In the genomic region with DNA sequence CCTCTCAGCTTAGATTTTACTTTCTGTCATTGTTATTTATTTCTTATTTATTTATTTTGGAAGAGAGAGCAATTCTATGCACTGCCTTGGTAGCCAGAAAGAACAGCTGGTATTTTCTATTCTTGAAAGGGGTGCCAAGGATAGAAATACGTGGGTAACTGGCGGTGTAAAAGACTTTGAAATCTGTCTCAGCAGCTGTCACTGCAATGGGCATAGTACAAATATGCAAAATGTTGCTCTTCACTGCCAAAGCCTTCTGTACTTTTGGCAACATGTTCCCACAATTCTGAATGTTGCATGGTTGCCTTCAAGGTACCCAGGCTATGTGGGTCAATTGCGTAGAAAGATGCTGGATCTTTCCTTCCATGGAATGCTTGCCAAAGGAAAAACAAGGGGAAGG, we compare ENCODE assay signal across 1 cellular context.
TF ChIP-seq lines count a peak whose summit lies in the region.

No MANE protein-coding gene starts in this region.

TF ChIP-seq in H1, 55 proteins besides CTCF, POLR2A, EP300 and RAD21 (continued from another document):
- TF ChIP-seq, protein P1, sequence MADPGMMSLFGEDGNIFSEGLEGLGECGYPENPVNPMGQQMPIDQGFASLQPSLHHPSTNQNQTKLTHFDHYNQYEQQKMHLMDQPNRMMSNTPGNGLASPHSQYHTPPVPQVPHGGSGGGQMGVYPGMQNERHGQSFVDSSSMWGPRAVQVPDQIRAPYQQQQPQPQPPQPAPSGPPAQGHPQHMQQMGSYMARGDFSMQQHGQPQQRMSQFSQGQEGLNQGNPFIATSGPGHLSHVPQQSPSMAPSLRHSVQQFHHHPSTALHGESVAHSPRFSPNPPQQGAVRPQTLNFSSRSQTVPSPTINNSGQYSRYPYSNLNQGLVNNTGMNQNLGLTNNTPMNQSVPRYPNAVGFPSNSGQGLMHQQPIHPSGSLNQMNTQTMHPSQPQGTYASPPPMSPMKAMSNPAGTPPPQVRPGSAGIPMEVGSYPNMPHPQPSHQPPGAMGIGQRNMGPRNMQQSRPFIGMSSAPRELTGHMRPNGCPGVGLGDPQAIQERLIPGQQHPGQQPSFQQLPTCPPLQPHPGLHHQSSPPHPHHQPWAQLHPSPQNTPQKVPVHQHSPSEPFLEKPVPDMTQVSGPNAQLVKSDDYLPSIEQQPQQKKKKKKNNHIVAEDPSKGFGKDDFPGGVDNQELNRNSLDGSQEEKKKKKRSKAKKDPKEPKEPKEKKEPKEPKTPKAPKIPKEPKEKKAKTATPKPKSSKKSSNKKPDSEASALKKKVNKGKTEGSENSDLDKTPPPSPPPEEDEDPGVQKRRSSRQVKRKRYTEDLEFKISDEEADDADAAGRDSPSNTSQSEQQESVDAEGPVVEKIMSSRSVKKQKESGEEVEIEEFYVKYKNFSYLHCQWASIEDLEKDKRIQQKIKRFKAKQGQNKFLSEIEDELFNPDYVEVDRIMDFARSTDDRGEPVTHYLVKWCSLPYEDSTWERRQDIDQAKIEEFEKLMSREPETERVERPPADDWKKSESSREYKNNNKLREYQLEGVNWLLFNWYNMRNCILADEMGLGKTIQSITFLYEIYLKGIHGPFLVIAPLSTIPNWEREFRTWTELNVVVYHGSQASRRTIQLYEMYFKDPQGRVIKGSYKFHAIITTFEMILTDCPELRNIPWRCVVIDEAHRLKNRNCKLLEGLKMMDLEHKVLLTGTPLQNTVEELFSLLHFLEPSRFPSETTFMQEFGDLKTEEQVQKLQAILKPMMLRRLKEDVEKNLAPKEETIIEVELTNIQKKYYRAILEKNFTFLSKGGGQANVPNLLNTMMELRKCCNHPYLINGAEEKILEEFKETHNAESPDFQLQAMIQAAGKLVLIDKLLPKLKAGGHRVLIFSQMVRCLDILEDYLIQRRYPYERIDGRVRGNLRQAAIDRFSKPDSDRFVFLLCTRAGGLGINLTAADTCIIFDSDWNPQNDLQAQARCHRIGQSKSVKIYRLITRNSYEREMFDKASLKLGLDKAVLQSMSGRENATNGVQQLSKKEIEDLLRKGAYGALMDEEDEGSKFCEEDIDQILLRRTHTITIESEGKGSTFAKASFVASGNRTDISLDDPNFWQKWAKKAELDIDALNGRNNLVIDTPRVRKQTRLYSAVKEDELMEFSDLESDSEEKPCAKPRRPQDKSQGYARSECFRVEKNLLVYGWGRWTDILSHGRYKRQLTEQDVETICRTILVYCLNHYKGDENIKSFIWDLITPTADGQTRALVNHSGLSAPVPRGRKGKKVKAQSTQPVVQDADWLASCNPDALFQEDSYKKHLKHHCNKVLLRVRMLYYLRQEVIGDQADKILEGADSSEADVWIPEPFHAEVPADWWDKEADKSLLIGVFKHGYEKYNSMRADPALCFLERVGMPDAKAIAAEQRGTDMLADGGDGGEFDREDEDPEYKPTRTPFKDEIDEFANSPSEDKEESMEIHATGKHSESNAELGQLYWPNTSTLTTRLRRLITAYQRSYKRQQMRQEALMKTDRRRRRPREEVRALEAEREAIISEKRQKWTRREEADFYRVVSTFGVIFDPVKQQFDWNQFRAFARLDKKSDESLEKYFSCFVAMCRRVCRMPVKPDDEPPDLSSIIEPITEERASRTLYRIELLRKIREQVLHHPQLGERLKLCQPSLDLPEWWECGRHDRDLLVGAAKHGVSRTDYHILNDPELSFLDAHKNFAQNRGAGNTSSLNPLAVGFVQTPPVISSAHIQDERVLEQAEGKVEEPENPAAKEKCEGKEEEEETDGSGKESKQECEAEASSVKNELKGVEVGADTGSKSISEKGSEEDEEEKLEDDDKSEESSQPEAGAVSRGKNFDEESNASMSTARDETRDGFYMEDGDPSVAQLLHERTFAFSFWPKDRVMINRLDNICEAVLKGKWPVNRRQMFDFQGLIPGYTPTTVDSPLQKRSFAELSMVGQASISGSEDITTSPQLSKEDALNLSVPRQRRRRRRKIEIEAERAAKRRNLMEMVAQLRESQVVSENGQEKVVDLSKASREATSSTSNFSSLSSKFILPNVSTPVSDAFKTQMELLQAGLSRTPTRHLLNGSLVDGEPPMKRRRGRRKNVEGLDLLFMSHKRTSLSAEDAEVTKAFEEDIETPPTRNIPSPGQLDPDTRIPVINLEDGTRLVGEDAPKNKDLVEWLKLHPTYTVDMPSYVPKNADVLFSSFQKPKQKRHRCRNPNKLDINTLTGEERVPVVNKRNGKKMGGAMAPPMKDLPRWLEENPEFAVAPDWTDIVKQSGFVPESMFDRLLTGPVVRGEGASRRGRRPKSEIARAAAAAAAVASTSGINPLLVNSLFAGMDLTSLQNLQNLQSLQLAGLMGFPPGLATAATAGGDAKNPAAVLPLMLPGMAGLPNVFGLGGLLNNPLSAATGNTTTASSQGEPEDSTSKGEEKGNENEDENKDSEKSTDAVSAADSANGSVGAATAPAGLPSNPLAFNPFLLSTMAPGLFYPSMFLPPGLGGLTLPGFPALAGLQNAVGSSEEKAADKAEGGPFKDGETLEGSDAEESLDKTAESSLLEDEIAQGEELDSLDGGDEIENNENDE (IDR thresholded peaks at IDR 0.05; ENCODE audit: insufficient replicate concordance, low read length), result no peak
- TF ChIP-seq ASH2L (IDR thresholded peaks at IDR 0.05; ENCODE audit: low read length) (no peak), RXRA (IDR thresholded peaks at IDR 0.05; ENCODE audit: insufficient read depth, low read depth, low read length) (no peak), JUND (IDR thresholded peaks at IDR 0.05; ENCODE audit: low read length) (no peak), SIRT6 (IDR thresholded peaks at IDR 0.05; ENCODE audit: low read length) (no peak), RBBP5 (IDR thresholded peaks at IDR 0.05; ENCODE audit: borderline replicate concordance, low read depth, low read length) (no peak), SAP30 (IDR thresholded peaks at IDR 0.05; ENCODE audit: insufficient read depth, insufficient replicate concordance, low read length) (no peak), TCF12 (IDR thresholded peaks at IDR 0.05; ENCODE audit: low read depth, low read length) (no peak), CREB1 (IDR thresholded peaks at IDR 0.05) (no peak), CEBPB (IDR thresholded peaks at IDR 0.05; ENCODE audit: low read depth, low read length) (no peak)
TF ChIP-seq in H1: peak in this region for 0.
